ENCODE assay signal across 28 cellular contexts in genomic region chrX:29082558-29082957, GRCh38.
DNase-seq lines count a peak whose midpoint lies in the region; ATAC-seq, FAIRE-seq and TF ChIP-seq lines count a peak whose summit lies in the region.
"Had no signal": no experiment of that assay in that cellular context is flagged by ENCODE, and none has a peak within 500 bp of the region (broad histone marks: within the 10 kb centered on the region; RNA-seq: fewer than 3 reads in every experiment).

No MANE protein-coding gene starts in this region.

- H3K27ac ChIP-seq in GM12878 (ENCODE audit: control insufficient read depth, insufficient read depth), result no peak overlapping the region
- H3K27ac ChIP-seq: C4-2B, HL-60, SJSA1 had no signal

- POLR2A ChIA-PET in GM12878 (lab: Charles Lee), result no interaction called here

- peak; percentile 66 for ATAC-seq in GM18907 (IDR thresholded peaks at IDR 0.05; ENCODE audit: unreplicated experiment)
- peak; percentile 91 for ATAC-seq in GM12878
- ATAC-seq in GM18861 (IDR thresholded peaks at IDR 0.05; ENCODE audit: unreplicated experiment), result no peak
- ATAC-seq in stimulated activated naive CD8-positive, alpha-beta T cell treated with anti-CD3 and anti-CD28 coated beads, Interleukin-15, amount 100 ng/mL, for 72 hours, result no peak
- ATAC-seq in HG03175 (IDR thresholded peaks at IDR 0.05; ENCODE audit: unreplicated experiment), result no peak
- ATAC-seq: HepG2, K562 had no signal

- peaks cover 0 to 4% of the 10 kb centered on the region in 2 donors for H3K9me3 Mint-ChIP-seq in stimulated activated naive CD8-positive, alpha-beta T cell treated with anti-CD3 and anti-CD28 coated beads, Interleukin-15, amount 100 ng/mL, for 72 hours

- no peak for TF ChIP-seq EP300 in GM12878 (IDR thresholded peaks at IDR 0.05; ENCODE audit: borderline replicate concordance in 1 of 2, control insufficient read depth in 1 of 2, low read depth in 2 of 2, low read length in 2 of 2)

- 17% methylated on average over 3 of the region's 3 CpGs for WGBS in GM12878 (ENCODE audit: insufficient coverage, insufficient replicate concordance, low lambda C conversion rate, missing lambda C conversion rate)

- FAIRE-seq in GM12878 (lab: Jason Lieb, UNC), result peak; percentile 18
- FAIRE-seq: GM19239, HepG2, K562, RCC 7860 had no signal

- H3K4me3 Mint-ChIP-seq in stimulated activated naive CD8-positive, alpha-beta T cell treated with anti-CD3 and anti-CD28 coated beads, Interleukin-15, amount 100 ng/mL, for 72 hours, result no peak overlapping the region
- H3K4me3 Mint-ChIP-seq: CD8-positive, alpha-beta memory T cell; H9; HFFc6 had no signal

- DNase-seq in DMS53 treated with DMSO at 0.1 percent for 48 hours (lab: John Stamatoyannopoulos, UW; ENCODE audit: unreplicated experiment) (peak; percentile 56), LHCN-M2 (ENCODE audit: low read depth) (peak; percentile 0), GM12878 (ENCODE audit: low read depth, low spot score) (peak; percentile 7), AG08396 (ENCODE audit: low spot score) (no peak)
- DNase-seq in stimulated activated naive CD8-positive, alpha-beta T cell treated with anti-CD3 and anti-CD28 coated beads, Interleukin-15, amount 100 ng/mL, for 72 hours, result no peak
- DNase-seq: Calu3; CD8-positive, alpha-beta memory T cell; DMS153; GDM1; H9; HFFc6; NCI-H1105 treated with DMSO at 0.1 percent for 48 hours; NCI-H1694 treated with DMSO at 0.1 percent for 48 hours; NCI-H2081 treated with DMSO at 0.1 percent for 48 hours; NCI-H82; OCI-M1; T-helper 1 cell; T-helper 9 cell had no signal

- no peak overlapping the region for H3K4me2 ChIP-seq in GM12878 (ENCODE audit: control insufficient read depth, insufficient read depth)

- H4K20me1 ChIP-seq in GM12878 (ENCODE audit: control insufficient read depth, insufficient read depth), result no peaks in the 10 kb centered on the region

- H3K27me3 ChIP-seq in GM12878 (replicated peaks in 1 of 2; ENCODE audit: control insufficient read depth in 2 of 2, insufficient read depth in 2 of 2, low read length in 1 of 2), result no peaks in the 10 kb centered on the region; a peak in 1 of 4 replicates
- H3K27me3 ChIP-seq: SJSA1 had no signal

- H3K79me2 ChIP-seq in GM12878 (ENCODE audit: control insufficient read depth, insufficient read depth, low read length), result no peaks in the 10 kb centered on the region

- no peaks in the 10 kb centered on the region for H3K27me3 Mint-ChIP-seq in stimulated activated naive CD8-positive, alpha-beta T cell treated with anti-CD3 and anti-CD28 coated beads, Interleukin-15, amount 100 ng/mL, for 72 hours
- H3K27me3 Mint-ChIP-seq: CD8-positive, alpha-beta memory T cell had no signal

- BruUV-seq in GM12878 (replicated peaks; lab: Mats Ljungman, UMichigan), result no TSS peak

- TF ChIP-seq CTCF in GM12878 (IDR thresholded peaks at IDR 0.05 in 2 of 3, conservative IDR thresholded peaks at IDR 0.05 in 1 of 3; ENCODE audit: control insufficient read depth in 2 of 3, extremely low read depth in 1 of 3, insufficient read depth in 1 of 3, low read depth in 3 of 3, low read length in 3 of 3), result no peak

- no peak overlapping the region for H2AFZ ChIP-seq in GM12878 (ENCODE audit: control insufficient read depth, low read depth, low read length)

- no peak overlapping the region for H3K9ac ChIP-seq in GM12878 (ENCODE audit: control insufficient read depth, insufficient read depth, low read length)

- H3K4me1 Mint-ChIP-seq in stimulated activated naive CD8-positive, alpha-beta T cell treated with anti-CD3 and anti-CD28 coated beads, Interleukin-15, amount 100 ng/mL, for 72 hours, result no peaks in the 10 kb centered on the region
- H3K4me1 Mint-ChIP-seq: CD8-positive, alpha-beta memory T cell had no signal

- CTCF ChIA-PET in GM12878 (lab: Yijun Ruan, JAX), result no interaction called here

- no peaks in the 10 kb centered on the region for H3K9me3 ChIP-seq in GM12878 (replicated peaks; ENCODE audit: control insufficient read depth, insufficient read depth, low read length)
- H3K9me3 ChIP-seq: SJSA1 had no signal

- SMC1A ChIA-PET in GM12878 (lab: Charles Lee; ENCODE audit: uncharacterized antibody, unreplicated experiment), result interaction anchor here (1.4 kb wide), 1 partner anchor 14 kb away, joined by 3 read pairs; no protein-coding TSS in a partner anchor

- H3K36me3 ChIP-seq in GM12878 (ENCODE audit: control insufficient read depth in 2 of 2, insufficient read depth in 2 of 2, low read length in 1 of 2), result no peaks in the 10 kb centered on the region
- H3K36me3 ChIP-seq: SJSA1 had no signal

- H3K4me3 ChIP-seq in GM12878, result no peak overlapping the region
- H3K4me3 ChIP-seq: K562, SJSA1 had no signal

- TF ChIP-seq POLR2A in GM12878 (IDR thresholded peaks at IDR 0.05; ENCODE audit: low read depth, low read length), result no peak

- TF ChIP-seq RAD21 in GM12878 (IDR thresholded peaks at IDR 0.05; ENCODE audit: insufficient read depth, low read depth, low read length), result no peak

- intact Hi-C loops in GM12878 (cut with micrococcal nuclease; ENCODE audit: unreplicated experiment), result no loop called here

- in situ Hi-C loops in GM12878 (cut with MboI), result no loop called here

- no peak overlapping the region for H3K27ac Mint-ChIP-seq in stimulated activated naive CD8-positive, alpha-beta T cell treated with anti-CD3 and anti-CD28 coated beads, Interleukin-15, amount 100 ng/mL, for 72 hours
- H3K27ac Mint-ChIP-seq: CD8-positive, alpha-beta memory T cell; H9; HFFc6 had no signal

- no peaks in the 10 kb centered on the region for H3K4me1 ChIP-seq in GM12878 (ENCODE audit: control insufficient read depth, insufficient read depth, low read length)
- H3K4me1 ChIP-seq: SJSA1 had no signal

- RAD21 ChIA-PET in GM12878 (lab: Charles Lee; ENCODE audit: unreplicated experiment), result no interaction called here

TF ChIP-seq in GM12878, 131 proteins besides CTCF, POLR2A, EP300 and RAD21 (continues in another document):
- TF ChIP-seq RCOR1 (conservative IDR thresholded peaks at IDR 0.05; ENCODE audit: low read depth, low read length), result no peak
- TF ChIP-seq SMC3 (IDR thresholded peaks at IDR 0.05; ENCODE audit: borderline replicate concordance, low read length), result no peak
- no peak; the same call in 1 of the 2 replicates for TF ChIP-seq FOXM1 (IDR thresholded peaks at IDR 0.05; ENCODE audit: low read depth, low read length)
- no peak for TF ChIP-seq MTA2 (IDR thresholded peaks at IDR 0.05; ENCODE audit: low read depth)
- TF ChIP-seq GATAD2B (conservative IDR thresholded peaks at IDR 0.05; ENCODE audit: low read depth), result no peak
- TF ChIP-seq ZNF622 (IDR thresholded peaks at IDR 0.05), result no peak
- TF ChIP-seq NR2F1 (conservative IDR thresholded peaks at IDR 0.05), result no peak
- TF ChIP-seq ZBTB11 (CRISPR knock-in tag; IDR thresholded peaks at IDR 0.05), result no peak
- TF ChIP-seq ZNF592 (IDR thresholded peaks at IDR 0.05), result no peak
- TF ChIP-seq RAD51 (IDR thresholded peaks at IDR 0.05), result no peak

Comparison
In these comparisons a context has a peak if more than half of its experiments do, and no peak if none do; other contexts are left out.
1. DNase-seq: peak in DMS53 treated with DMSO at 0.1 percent for 48 hours (single experiment), LHCN-M2 (single experiment) and GM12878 (single experiment); none in AG08396 (single experiment) and stimulated activated naive CD8-positive, alpha-beta T cell treated with anti-CD3 and anti-CD28 coated beads, Interleukin-15, amount 100 ng/mL, for 72 hours (0 of 2).
2. ATAC-seq: peak in GM18907 (single experiment) and GM12878 (single experiment); none in GM18861 (single experiment), stimulated activated naive CD8-positive, alpha-beta T cell treated with anti-CD3 and anti-CD28 coated beads, Interleukin-15, amount 100 ng/mL, for 72 hours (single experiment) and HG03175 (single experiment).